9 cellular contexts compared by ENCODE assay signal in genomic region chr13:57633141-57633949, GRCh38. TPM values are rescaled to one million over a fixed set of nuclear protein-coding genes. Genes with fewer than 3 reads are reported as not detected.
A peak's percentile ranks its signal among the peaks of the same experiment; 100 is the strongest.
DNase-seq lines count a peak whose midpoint lies in the region; ATAC-seq and TF ChIP-seq lines count a peak whose summit lies in the region.
"Had no signal": no experiment of that assay in that cellular context is flagged by ENCODE, and none has a peak within 500 bp of the region (broad histone marks: within the 10 kb centered on the region; RNA-seq: fewer than 3 reads in every experiment).

No MANE protein-coding gene starts in this region.

- in situ Hi-C loops in GM13976 (cut with MboI; ENCODE audit: low sequenced_read_pairs, unreplicated experiment): loop anchor here (25.0 kb wide), 1 partner anchor 1679 kb away; no protein-coding TSS in a partner anchor

- H3K9me3 ChIP-seq in body of pancreas: no peaks in the 10 kb centered on the region
- H3K9me3 ChIP-seq in iPS-15b (ENCODE audit: control insufficient read depth, insufficient read depth, low read length): no peaks in the 10 kb centered on the region

- peak in 1 of 3 donors; percentile 23 for TF ChIP-seq POLR2A in body of pancreas (IDR thresholded peaks at IDR 0.05)

- TF ChIP-seq CTCF in GM13976 (IDR thresholded peaks at IDR 0.05; ENCODE audit: borderline replicate concordance, control extremely low read depth, extremely low read depth, insufficient read depth, missing control alignments) (no peak), body of pancreas (IDR thresholded peaks at IDR 0.05) (peak; percentile 32 to 59 (median 54))

- ATAC-seq in body of pancreas (peak; percentile 53), GM18870 (IDR thresholded peaks at IDR 0.05; ENCODE audit: unreplicated experiment) (no peak)
- ATAC-seq: stimulated activated memory B cell treated with anti-CD40 and anti-IgM and Interleukin-4, amounts not matched to agents 10 μg/mL and 1 μg/mL and 100 μg/mL, for 72 hours had no signal

- H3K36me3 ChIP-seq in body of pancreas (replicated peaks in 1 of 2; ENCODE audit: insufficient read depth in 1 of 2, low read depth in 2 of 2) (no peaks in the 10 kb centered on the region), iPS-15b (ENCODE audit: control insufficient read depth, insufficient read depth, low read length) (no peaks in the 10 kb centered on the region), rectal smooth muscle tissue (ENCODE audit: control insufficient read depth, insufficient read depth, low read length) (no peaks in the 10 kb centered on the region)

- peak overlapping the region; percentile 25 to 53 for H3K4me3 ChIP-seq in body of pancreas
- H3K4me3 ChIP-seq in iPS-15b (ENCODE audit: low read depth, low read length): peak overlapping the region; percentile 87
- H3K4me3 ChIP-seq in rectal smooth muscle tissue (ENCODE audit: low read length): peak overlapping the region; percentile 69

- H3K27me3 ChIP-seq in body of pancreas (peaks cover 0 to 12% of the 10 kb centered on the region in 2 donors), iPS-15b (ENCODE audit: control insufficient read depth, insufficient read depth, low read length) (peaks cover 91% of the 10 kb centered on the region), rectal smooth muscle tissue (ENCODE audit: control insufficient read depth, insufficient read depth, low read length) (peaks cover 9% of the 10 kb centered on the region)

- WGBS in body of pancreas, 2 donors: 4 to 13% methylated on average over 12 to 76 of the region's 77 CpGs

- H3K27ac ChIP-seq in body of pancreas: peak overlapping the region in 3 of 4 donors; percentile 61 to 80 (median 69)
- H3K27ac ChIP-seq in rectal smooth muscle tissue (ENCODE audit: low read depth, low read length): no peak overlapping the region

- intact Hi-C loops in body of pancreas (cut with DNase I): no loop called here

- H3K4me1 ChIP-seq in body of pancreas (peaks cover 44% of the 10 kb centered on the region), iPS-15b (ENCODE audit: control insufficient read depth, insufficient read depth, low read length) (peaks cover 6% of the 10 kb centered on the region), rectal smooth muscle tissue (ENCODE audit: control insufficient read depth, insufficient read depth, low read length) (no peaks in the 10 kb centered on the region)

- H3K9ac ChIP-seq in iPS-15b (ENCODE audit: low read depth, low read length) (peak overlapping the region; percentile 24), rectal smooth muscle tissue (ENCODE audit: low read length) (no peak overlapping the region)

- peak; percentile 15 for DNase-seq in GM13976 (ENCODE audit: low spot score)
- DNase-seq in body of pancreas: peak; percentile 58 to 71 (median 64)
- no peak for DNase-seq in DMS53 treated with DMSO at 0.1 percent for 48 hours (lab: John Stamatoyannopoulos, UW; ENCODE audit: unreplicated experiment)
- no peak for DNase-seq in NCI-H748 (lab: John Stamatoyannopoulos, UW; ENCODE audit: unreplicated experiment)
- no peak for DNase-seq in SW480 (ENCODE audit: low spot score)

RNA-seq across cellular contexts. Expression of gene PCDH17, which starts 1.8 kb away (rescaled TPM):
- 10 to 100 TPM in 1 of 2 donors, 1 to 10 TPM in 1; 6.0 to 21.8 TPM for total RNA-seq in body of pancreas

Comparison
In these comparisons a context has a peak if more than half of its experiments do, and no peak if none do; other contexts are left out.
1. DNase-seq: peak in GM13976 (single experiment) and body of pancreas (4 of 4); none in DMS53 treated with DMSO at 0.1 percent for 48 hours (single experiment), NCI-H748 (single experiment) and SW480 (single experiment).
2. Peak in every context shown above with its lines, with median percentiles within 50 percentile points of each other: H3K4me3 ChIP-seq.